ENCODE assay signal across 9 cellular contexts in genomic region chr12:64675795-64676194, GRCh38.
DNase-seq lines count a peak whose midpoint lies in the region; ATAC-seq and TF ChIP-seq lines count a peak whose summit lies in the region.
"Had no signal": no experiment of that assay in that cellular context is flagged by ENCODE, and none has a peak within 500 bp of the region (broad histone marks: within the 10 kb centered on the region; RNA-seq: fewer than 3 reads in every experiment).

No MANE protein-coding gene starts in this region.

- H3K9ac ChIP-seq in duodenal mucosa (ENCODE audit: low read depth in 1 of 2, low read length in 2 of 2): no peak overlapping the region

- H3K4me3 Mint-ChIP-seq in CD8-positive, alpha-beta memory T cell: peak overlapping the region; percentile 24 to 80 (median 65)
- peak overlapping the region; percentile 47 to 80 (median 70) for H3K4me3 Mint-ChIP-seq in naive thymus-derived CD8-positive, alpha-beta T cell
- H3K4me3 Mint-ChIP-seq in activated T-helper 2 cell treated with anti-CD3 and anti-CD28 coated beads, Interferon-gamma antibody, Interleukin-2, Interleukin-4, amounts not matched to agents 10 μg/mL and 5 μg/mL and 100 μg/mL, durations not matched to agents 14 hours and 24 hours and 36 hours (ENCODE audit: low read depth): no peak overlapping the region

- H3K27me3 ChIP-seq in CD8-positive, alpha-beta memory T cell (ENCODE audit: insufficient read depth, low read length, poor library complexity, severe bottlenecking): no peaks in the 10 kb centered on the region
- H3K27me3 ChIP-seq in Peyer's patch: no peaks in the 10 kb centered on the region
- no peaks in the 10 kb centered on the region for H3K27me3 ChIP-seq in duodenal mucosa (ENCODE audit: control insufficient read depth in 1 of 2, insufficient read depth in 2 of 2, low read length in 2 of 2)

- peaks cover 0 to 4% of the 10 kb centered on the region in 2 donors for H3K27me3 Mint-ChIP-seq in CD8-positive, alpha-beta memory T cell
- H3K27me3 Mint-ChIP-seq in naive thymus-derived CD8-positive, alpha-beta T cell: no peaks in the 10 kb centered on the region
- H3K27me3 Mint-ChIP-seq in activated T-helper 2 cell treated with anti-CD3 and anti-CD28 coated beads, Interferon-gamma antibody, Interleukin-2, Interleukin-4, amounts not matched to agents 10 μg/mL and 5 μg/mL and 100 μg/mL, durations not matched to agents 14 hours and 24 hours and 36 hours (ENCODE audit: low read depth): no peaks in the 10 kb centered on the region

- CTCF ChIA-PET in CD8-positive, alpha-beta memory T cell (lab: Charles Lee): interaction anchor here (0.6 to 3.9 kb wide), 2 partner anchors 19 to 66 kb away, joined by 3 to 21 read pairs; no protein-coding TSS in a partner anchor

- H3K9me3 Mint-ChIP-seq in CD8-positive, alpha-beta memory T cell: no peaks in the 10 kb centered on the region
- H3K9me3 Mint-ChIP-seq in naive thymus-derived CD8-positive, alpha-beta T cell: no peaks in the 10 kb centered on the region
- no peaks in the 10 kb centered on the region for H3K9me3 Mint-ChIP-seq in activated T-helper 2 cell treated with anti-CD3 and anti-CD28 coated beads, Interferon-gamma antibody, Interleukin-2, Interleukin-4, amounts not matched to agents 10 μg/mL and 5 μg/mL and 100 μg/mL, durations not matched to agents 14 hours and 24 hours and 36 hours

- POLR2A ChIA-PET in CD8-positive, alpha-beta memory T cell (lab: Charles Lee): interaction anchor here (0.6 to 1.2 kb wide), 4 partner anchors 10 to 56 kb away, joined by 4 to 9 read pairs (median 5); no protein-coding TSS in a partner anchor
- POLR2A ChIA-PET in naive thymus-derived CD8-positive, alpha-beta T cell (lab: Charles Lee): interaction anchor here (1.8 to 23.1 kb wide), 4 partner anchors 2 to 64 kb away, joined by 8 to 684 read pairs (median 526); partner anchors contain the start of gene RASSF3

- H3K4me1 Mint-ChIP-seq in CD8-positive, alpha-beta memory T cell: peaks cover 85 to 96% (median 91%) of the 10 kb centered on the region in 3 donors
- peaks cover 41 to 94% (median 89%) of the 10 kb centered on the region in 4 donors for H3K4me1 Mint-ChIP-seq in naive thymus-derived CD8-positive, alpha-beta T cell
- H3K4me1 Mint-ChIP-seq in activated T-helper 2 cell treated with anti-CD3 and anti-CD28 coated beads, Interferon-gamma antibody, Interleukin-2, Interleukin-4, amounts not matched to agents 10 μg/mL and 5 μg/mL and 100 μg/mL, durations not matched to agents 14 hours and 24 hours and 36 hours (ENCODE audit: low read depth): peaks cover 72% of the 10 kb centered on the region

- H3K4me3 ChIP-seq in CD8-positive, alpha-beta memory T cell (ENCODE audit: low read length): peak overlapping the region; percentile 42
- H3K4me3 ChIP-seq in Peyer's patch (no peak overlapping the region), duodenal mucosa (ENCODE audit: low read depth in 1 of 2, low read length in 2 of 2) (peak overlapping the region in 1 of 2 donors; percentile 28)

- H3K9me3 ChIP-seq in CD8-positive, alpha-beta memory T cell (ENCODE audit: low read length): no peaks in the 10 kb centered on the region
- H3K9me3 ChIP-seq in Peyer's patch (no peaks in the 10 kb centered on the region), duodenal mucosa (ENCODE audit: control insufficient read depth in 1 of 2, low read length in 2 of 2) (no peaks in the 10 kb centered on the region)

- no peaks in the 10 kb centered on the region for H3K36me3 ChIP-seq in CD8-positive, alpha-beta memory T cell (ENCODE audit: insufficient read depth, low read length)
- no peaks in the 10 kb centered on the region for H3K36me3 ChIP-seq in Peyer's patch
- H3K36me3 ChIP-seq in duodenal mucosa (ENCODE audit: control insufficient read depth in 1 of 2, insufficient read depth in 2 of 2, low read length in 2 of 2): no peaks in the 10 kb centered on the region

- H3K36me3 Mint-ChIP-seq in CD8-positive, alpha-beta memory T cell: peaks cover 0 to 14% (median 3%) of the 10 kb centered on the region in 3 donors
- peaks cover 0 to 7% (median 0%) of the 10 kb centered on the region in 3 donors for H3K36me3 Mint-ChIP-seq in naive thymus-derived CD8-positive, alpha-beta T cell
- peaks cover 4% of the 10 kb centered on the region for H3K36me3 Mint-ChIP-seq in activated T-helper 2 cell treated with anti-CD3 and anti-CD28 coated beads, Interferon-gamma antibody, Interleukin-2, Interleukin-4, amounts not matched to agents 10 μg/mL and 5 μg/mL and 100 μg/mL, durations not matched to agents 14 hours and 24 hours and 36 hours (ENCODE audit: low read depth)

- peak overlapping the region; percentile 87 to 97 (median 96) for H3K27ac Mint-ChIP-seq in CD8-positive, alpha-beta memory T cell
- H3K27ac Mint-ChIP-seq in naive thymus-derived CD8-positive, alpha-beta T cell: peak overlapping the region; percentile 66 to 99 (median 97)
- H3K27ac Mint-ChIP-seq in activated T-helper 2 cell treated with anti-CD3 and anti-CD28 coated beads, Interferon-gamma antibody, Interleukin-2, Interleukin-4, amounts not matched to agents 10 μg/mL and 5 μg/mL and 100 μg/mL, durations not matched to agents 14 hours and 24 hours and 36 hours: no peak overlapping the region

- no peak for ATAC-seq in naive thymus-derived CD8-positive, alpha-beta T cell
- ATAC-seq in GM21825 (IDR thresholded peaks at IDR 0.05; ENCODE audit: unreplicated experiment): no peak

- TF ChIP-seq CTCF in Peyer's patch (IDR thresholded peaks at IDR 0.05): no peak

- H3K4me1 ChIP-seq in CD8-positive, alpha-beta memory T cell (ENCODE audit: insufficient read depth, low read length): peaks cover 95% of the 10 kb centered on the region
- H3K4me1 ChIP-seq in Peyer's patch (peaks cover 16 to 93% (median 30%) of the 10 kb centered on the region in 4 donors), duodenal mucosa (ENCODE audit: control insufficient read depth in 1 of 2, insufficient read depth in 2 of 2, low read length in 2 of 2) (peaks cover 62 to 69% of the 10 kb centered on the region in 2 donors)

- H3K27ac ChIP-seq in CD8-positive, alpha-beta memory T cell (ENCODE audit: low read depth, low read length): no peak overlapping the region
- H3K27ac ChIP-seq in Peyer's patch (peak overlapping the region in 3 of 4 donors; percentile 59 to 82 (median 69)), duodenal mucosa (ENCODE audit: low read depth, low read length) (peak overlapping the region; percentile 20)

- DNase-seq in CD8-positive, alpha-beta memory T cell: no peak
- DNase-seq in Peyer's patch (peak in 1 of 3 donors; percentile 71), SIG-M5 treated with dmso at 0.1 percent for 504 hours (lab: John Stamatoyannopoulos, UW; ENCODE audit: unreplicated experiment) (no peak), HK-2 (ENCODE audit: unreplicated experiment) (no peak)
- DNase-seq in naive thymus-derived CD8-positive, alpha-beta T cell: no peak
- no peak for DNase-seq in activated T-helper 2 cell treated with anti-CD3 and anti-CD28 coated beads, Interferon-gamma antibody, Interleukin-2, Interleukin-4, amounts not matched to agents 10 μg/mL and 5 μg/mL and 100 μg/mL, durations not matched to agents 14 hours and 24 hours and 36 hours (ENCODE audit: low spot score)
- DNase-seq: NCI-H748 treated with DMSO at 0.1 percent for 48 hours had no signal

- intact Hi-C loops in activated T-helper 2 cell treated with anti-CD3 and anti-CD28 coated beads, Interferon-gamma antibody, Interleukin-2, Interleukin-4, amounts not matched to agents 10 μg/mL and 5 μg/mL and 100 μg/mL, durations not matched to agents 14 hours and 24 hours and 36 hours (cut with micrococcal nuclease): no loop called here

- no peak for TF ChIP-seq POLR2A in Peyer's patch (IDR thresholded peaks at IDR 0.05)
